In the genomic region with DNA sequence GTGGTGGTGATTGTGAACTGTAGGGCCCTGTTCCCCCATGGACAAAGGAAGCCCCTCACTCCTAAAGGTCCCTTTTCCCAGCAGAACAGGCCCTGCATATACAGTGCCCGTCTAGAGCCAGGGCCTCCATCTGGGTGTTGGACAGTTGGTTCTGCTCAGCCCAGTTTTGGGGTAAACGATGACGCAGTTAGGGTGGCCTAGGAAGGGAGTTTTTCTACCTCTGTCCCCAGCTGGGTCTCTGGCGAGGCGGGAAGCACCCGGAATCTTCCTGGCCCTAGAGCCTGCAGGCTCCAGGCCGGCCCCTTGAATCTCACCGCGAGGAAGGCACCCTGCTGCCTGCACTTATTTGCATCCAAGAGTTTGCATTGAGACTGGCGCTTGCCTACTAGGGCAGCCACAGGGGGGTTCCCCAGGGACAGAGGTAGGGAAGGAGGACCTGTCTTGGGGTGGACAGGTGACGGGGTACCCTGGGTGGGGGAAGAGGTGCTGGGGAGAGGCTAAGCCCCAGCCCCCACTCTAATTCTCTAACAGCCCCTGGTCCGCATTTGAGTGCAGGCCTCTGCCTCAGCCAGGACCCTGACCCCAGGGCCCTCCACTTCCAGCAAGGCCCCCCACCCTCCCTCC, we compare ENCODE assay signal across 8 cellular contexts. TPM values are rescaled to one million over a fixed set of nuclear protein-coding genes. Genes with fewer than 3 reads are reported as not detected.
DNase-seq lines count a peak whose midpoint lies in the region; ATAC-seq and TF ChIP-seq lines count a peak whose summit lies in the region.

No MANE protein-coding gene starts in this region.

- intact Hi-C loops in MCF 10A (cut with micrococcal nuclease) = no loop called here
- intact Hi-C loops in left lung (cut with DNase I) = no loop called here

- no peak for TF ChIP-seq CTCF in MCF 10A (IDR thresholded peaks at IDR 0.05; ENCODE audit: unreplicated experiment)
- no peak for TF ChIP-seq CTCF in left lung (IDR thresholded peaks at IDR 0.05)

- H3K27me3 Mint-ChIP-seq in MCF 10A (ENCODE audit: insufficient read depth, unreplicated experiment) = no peaks in the 10 kb centered on the region

- CTCF ChIA-PET in MCF 10A (lab: Yijun Ruan, JAX) = no interaction called here

- H3K4me1 ChIP-seq in left lung = peaks cover 8 to 15% of the 10 kb centered on the region in 2 donors
- H3K4me1 ChIP-seq in stomach smooth muscle (ENCODE audit: control insufficient read depth, insufficient read depth, low read length) = peaks cover 19% of the 10 kb centered on the region

- H3K36me3 Mint-ChIP-seq in MCF 10A (ENCODE audit: insufficient read depth, unreplicated experiment) = peaks cover 30% of the 10 kb centered on the region

- H3K27ac Mint-ChIP-seq in MCF 10A (ENCODE audit: low read depth, unreplicated experiment) = peak overlapping the region; percentile 59

- H3K9me3 ChIP-seq in left lung (no peaks in the 10 kb centered on the region), stomach smooth muscle (ENCODE audit: control insufficient read depth in 2 of 2, low read length in 2 of 2) (no peaks in the 10 kb centered on the region)

- DNase-seq in stimulated activated CD4-positive, alpha-beta T cell treated with anti-CD3 and anti-CD28 coated beads, Interleukin-1b, Interleukin-23, amount 100 ng/mL, for 48 hours = peak; percentile 1
- no peak for DNase-seq in stimulated activated CD4-positive, alpha-beta T cell treated with anti-CD3 and anti-CD28 coated beads, Interleukin-2, amount 100 ng/mL, for 48 hours
- peak; percentile 94 to 97 for DNase-seq in NCI-H526 (lab: John Stamatoyannopoulos, UW)
- no peak for DNase-seq in MCF 10A (ENCODE audit: unreplicated experiment)
- DNase-seq in left lung = peak in 1 of 2 donors; percentile 49
- DNase-seq in T1000 (lab: John Stamatoyannopoulos, UW) = no peak

- ATAC-seq in HG02798 (IDR thresholded peaks at IDR 0.05; ENCODE audit: poor library complexity, unreplicated experiment) (peak; percentile 75), left lung (peak; percentile 60)

- H3K9ac ChIP-seq in stomach smooth muscle (ENCODE audit: low read length in 2 of 2) = peak overlapping the region; percentile 36 to 41

- peak overlapping the region; percentile 82 to 89 for H3K27ac ChIP-seq in left lung
- peak overlapping the region; percentile 82 for H3K27ac ChIP-seq in stomach smooth muscle (ENCODE audit: low read length)

- H3K4me1 Mint-ChIP-seq in MCF 10A (ENCODE audit: insufficient read depth, unreplicated experiment) = peaks cover 22% of the 10 kb centered on the region

- no peaks in the 10 kb centered on the region for H3K27me3 ChIP-seq in left lung
- H3K27me3 ChIP-seq in stomach smooth muscle (ENCODE audit: control insufficient read depth in 1 of 2, insufficient read depth in 2 of 2, low read length in 2 of 2) = no peaks in the 10 kb centered on the region

- POLR2A ChIA-PET in MCF 10A (lab: Yijun Ruan, JAX) = no interaction called here

- H3K36me3 ChIP-seq in left lung (no peaks in the 10 kb centered on the region), stomach smooth muscle (ENCODE audit: control insufficient read depth in 2 of 2, insufficient read depth in 2 of 2, low read length in 2 of 2) (no peaks in the 10 kb centered on the region)

- no peaks in the 10 kb centered on the region for H3K9me3 Mint-ChIP-seq in MCF 10A (ENCODE audit: unreplicated experiment)

- H3K4me3 ChIP-seq in left lung (peak overlapping the region in 1 of 2 donors; percentile 69), stomach smooth muscle (ENCODE audit: low read length in 2 of 2) (peak overlapping the region; percentile 50 to 52)

- peak overlapping the region; percentile 57 for H3K4me3 Mint-ChIP-seq in MCF 10A (ENCODE audit: unreplicated experiment)

- BruUV-seq in MCF 10A (replicated peaks; lab: Mats Ljungman, UMichigan) = no TSS peak

RNA-seq across cellular contexts. Expression of a gene that starts 0.5 kb away (rescaled TPM):
- total RNA-seq in MCF 10A (2022) (41.4 and 43.8 TPM in 2 replicates), left lung (10 to 100 TPM; 23.9 to 34.8 TPM)

Comparison
In these comparisons a context has a peak if more than half of its experiments do, and no peak if none do; other contexts are left out.
1. DNase-seq: peak in stimulated activated CD4-positive, alpha-beta T cell treated with anti-CD3 and anti-CD28 coated beads, Interleukin-1b, Interleukin-23, amount 100 ng/mL, for 48 hours (single experiment) and NCI-H526 (2 of 2); none in stimulated activated CD4-positive, alpha-beta T cell treated with anti-CD3 and anti-CD28 coated beads, Interleukin-2, amount 100 ng/mL, for 48 hours (0 of 2), MCF 10A (single experiment) and T1000 (single experiment).